In the genomic region with DNA sequence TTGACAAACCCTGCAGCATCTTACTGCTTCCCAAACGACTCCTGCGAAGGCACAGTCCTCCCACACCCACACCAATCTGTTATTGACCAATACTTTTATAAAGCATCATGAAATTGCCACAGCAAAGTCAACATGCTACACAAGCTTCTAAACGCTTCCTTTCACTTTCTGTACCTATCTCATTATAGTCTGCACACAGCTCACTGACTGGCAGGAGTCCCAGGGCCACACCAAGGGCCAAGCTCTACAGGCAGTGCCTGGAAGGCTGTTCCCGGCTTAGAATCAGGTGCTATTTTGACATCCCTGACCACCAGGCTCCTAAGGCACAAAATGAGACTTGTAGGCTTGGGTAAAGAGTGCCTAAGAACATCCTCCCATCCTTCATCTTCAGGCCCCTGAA, we compare ENCODE assay signal across 17 cellular contexts. TPM values are rescaled to one million over a fixed set of nuclear protein-coding genes. Genes with fewer than 3 reads are reported as not detected.
DNase-seq lines count a peak whose midpoint lies in the region; ATAC-seq and TF ChIP-seq lines count a peak whose summit lies in the region.
"Had no signal": no experiment of that assay in that cellular context is flagged by ENCODE, and none has a peak within 500 bp of the region (broad histone marks: within the 10 kb centered on the region; RNA-seq: fewer than 3 reads in every experiment).

No MANE protein-coding gene starts in this region.

- H3K9me2 ChIP-seq in Karpas-422 (replicated peaks; ENCODE audit: insufficient read depth, low read length): no peaks in the 10 kb centered on the region

- no peak overlapping the region for H3K9ac ChIP-seq in Karpas-422 (ENCODE audit: low read length)
- H3K9ac ChIP-seq: BLaER1 had no signal

- ATAC-seq in GM21786 (IDR thresholded peaks at IDR 0.05; ENCODE audit: unreplicated experiment) (peak; percentile 43), body of pancreas (peak; percentile 78), aorta (ENCODE audit: low FRiP score) (no peak)
- ATAC-seq: gastroesophageal sphincter, K562, Panc1 had no signal

- no peaks in the 10 kb centered on the region for H3K27me3 Mint-ChIP-seq in CD4-positive, alpha-beta memory T cell

- no peak overlapping the region for H3K27ac ChIP-seq in CD4-positive, alpha-beta memory T cell (ENCODE audit: low read depth, low read length)
- peak overlapping the region in 1 of 4 donors; percentile 44 for H3K27ac ChIP-seq in body of pancreas
- H3K27ac ChIP-seq in effector memory CD4-positive, alpha-beta T cell (ENCODE audit: insufficient read depth, low read length, poor library complexity, severe bottlenecking): no peak overlapping the region
- no peak overlapping the region for H3K27ac ChIP-seq in Karpas-422 (ENCODE audit: low read length)
- H3K27ac ChIP-seq in aorta (ENCODE audit: low read depth in 1 of 2, low read length in 2 of 2): no peak overlapping the region
- H3K27ac ChIP-seq: BLaER1, gastroesophageal sphincter, vagina had no signal

- 22 to 28% methylated on average over 4 of the region's 4 CpGs for WGBS in body of pancreas, 2 donors
- 61 to 70% methylated on average over 4 of the region's 4 CpGs for WGBS in aorta, 2 donors

- TF ChIP-seq CTCF in body of pancreas (IDR thresholded peaks at IDR 0.05): no peak

- H3K4me3 Mint-ChIP-seq in CD4-positive, alpha-beta memory T cell: peak overlapping the region in 1 of 8 donors; percentile 10

- peaks cover 38 to 77% (median 61%) of the 10 kb centered on the region in 4 donors for H3K4me1 Mint-ChIP-seq in CD4-positive, alpha-beta memory T cell

- no peak overlapping the region for H2AFZ ChIP-seq in Karpas-422 (ENCODE audit: low read length)

- no peaks in the 10 kb centered on the region for H3K27me3 ChIP-seq in CD4-positive, alpha-beta memory T cell (ENCODE audit: insufficient read depth, low read length)
- H3K27me3 ChIP-seq in body of pancreas (no peaks in the 10 kb centered on the region), Karpas-422 (ENCODE audit: low read length) (no peaks in the 10 kb centered on the region), aorta (ENCODE audit: control insufficient read depth in 1 of 2, insufficient read depth in 2 of 2, low read length in 1 of 2) (no peaks in the 10 kb centered on the region)
- H3K27me3 ChIP-seq in effector memory CD4-positive, alpha-beta T cell (replicated peaks; ENCODE audit: control insufficient read depth, insufficient read depth, low read length, poor library complexity, severe bottlenecking): no peaks in the 10 kb centered on the region
- H3K27me3 ChIP-seq: BLaER1, dorsolateral prefrontal cortex, gastroesophageal sphincter, vagina had no signal

- no peaks in the 10 kb centered on the region for H3K9me3 Mint-ChIP-seq in CD4-positive, alpha-beta memory T cell

- H3K4me3 ChIP-seq in CD4-positive, alpha-beta memory T cell (ENCODE audit: low read length in 2 of 2): no peak overlapping the region
- H3K4me3 ChIP-seq in body of pancreas (no peak overlapping the region), Karpas-422 (ENCODE audit: low read length) (no peak overlapping the region), aorta (ENCODE audit: low read length in 2 of 2) (no peak overlapping the region)
- no peak overlapping the region for H3K4me3 ChIP-seq in effector memory CD4-positive, alpha-beta T cell (ENCODE audit: insufficient read depth, low read depth, low read length, poor library complexity, severe bottlenecking)
- H3K4me3 ChIP-seq: BLaER1, dorsolateral prefrontal cortex, gastroesophageal sphincter, K562, vagina had no signal

- peaks cover 43% of the 10 kb centered on the region for H3K79me2 ChIP-seq in Karpas-422 (ENCODE audit: low read length)

- POLR2A ChIA-PET in CD4-positive, alpha-beta memory T cell (lab: Charles Lee; ENCODE audit: partially characterized antibody): no interaction called here

- no peak for DNase-seq in CD4-positive, alpha-beta memory T cell
- peak; percentile 69 to 87 (median 82) for DNase-seq in body of pancreas
- peak; percentile 25 for DNase-seq in midbrain (lab: John Stamatoyannopoulos, UW)
- DNase-seq in NCI-H1417 treated with DMSO at 0.1 percent for 48 hours (lab: John Stamatoyannopoulos, UW): no peak
- DNase-seq in effector memory CD4-positive, alpha-beta T cell: no peak
- DNase-seq in Karpas-422: no peak
- no peak for DNase-seq in aorta
- DNase-seq: activated effector memory CD4-positive, alpha-beta T cell treated with anti-CD3 and anti-CD28 coated beads, Interleukin-2, amount 50 U/mL, for 16 hours; retina had no signal

- intact Hi-C loops in CD4-positive, alpha-beta memory T cell (cut with micrococcal nuclease): loop anchor here (5.0 kb wide), 1 partner anchor 38 kb away; a partner anchor contains a TSS
- intact Hi-C loops in body of pancreas (cut with DNase I): no loop called here
- intact Hi-C loops in aorta (cut with DNase I): no loop called here

- H3K36me3 Mint-ChIP-seq in CD4-positive, alpha-beta memory T cell: peaks cover 39 to 89% of the 10 kb centered on the region in 2 donors

- H3K9me3 ChIP-seq in CD4-positive, alpha-beta memory T cell (ENCODE audit: control insufficient read depth in 1 of 2, low read length in 2 of 2): no peaks in the 10 kb centered on the region
- no peaks in the 10 kb centered on the region for H3K9me3 ChIP-seq in body of pancreas
- no peaks in the 10 kb centered on the region for H3K9me3 ChIP-seq in effector memory CD4-positive, alpha-beta T cell (ENCODE audit: control insufficient read depth, low read length)
- H3K9me3 ChIP-seq in Karpas-422 (ENCODE audit: low read length): no peaks in the 10 kb centered on the region
- H3K9me3 ChIP-seq in aorta (ENCODE audit: control insufficient read depth, low read length): no peaks in the 10 kb centered on the region
- H3K9me3 ChIP-seq: BLaER1, gastroesophageal sphincter, vagina had no signal

- CTCF ChIA-PET in CD4-positive, alpha-beta memory T cell (lab: Charles Lee; ENCODE audit: partially characterized antibody): interaction anchor here (0.9 to 1.4 kb wide), 3 partner anchors 12 to 84 kb away, joined by 3 to 6 read pairs (median 4); no protein-coding TSS in a partner anchor

- H3K27ac Mint-ChIP-seq in CD4-positive, alpha-beta memory T cell: peak overlapping the region in 6 of 7 donors; percentile 7 to 66 (median 58)

- H3K4me2 ChIP-seq in Karpas-422 (ENCODE audit: low read depth, low read length, poor library complexity, severe bottlenecking): no peak overlapping the region
- H3K4me2 ChIP-seq: BLaER1 had no signal

- H4K20me1 ChIP-seq in Karpas-422 (ENCODE audit: insufficient read depth, low read depth, low read length): peaks cover 43% of the 10 kb centered on the region

- TF ChIP-seq POLR2A in body of pancreas (IDR thresholded peaks at IDR 0.05): no peak

- H3K36me3 ChIP-seq in CD4-positive, alpha-beta memory T cell (ENCODE audit: insufficient read depth, low read length): peaks cover 65% of the 10 kb centered on the region
- H3K36me3 ChIP-seq in body of pancreas (replicated peaks in 1 of 2; ENCODE audit: insufficient read depth in 1 of 2, low read depth in 2 of 2) (peaks cover 0 to 15% of the 10 kb centered on the region in 2 donors), Karpas-422 (ENCODE audit: insufficient read depth, low read length) (peaks cover 26% of the 10 kb centered on the region), aorta (ENCODE audit: control insufficient read depth in 1 of 2, insufficient read depth in 2 of 2, low read length in 1 of 2) (peaks cover 3 to 8% of the 10 kb centered on the region in 2 donors)
- peaks cover 51% of the 10 kb centered on the region for H3K36me3 ChIP-seq in effector memory CD4-positive, alpha-beta T cell (ENCODE audit: control insufficient read depth, insufficient read depth, low read length)

- peaks cover 60% of the 10 kb centered on the region for H3K4me1 ChIP-seq in CD4-positive, alpha-beta memory T cell (ENCODE audit: insufficient read depth, low read length)
- H3K4me1 ChIP-seq in body of pancreas: peaks cover 13% of the 10 kb centered on the region
- peaks cover 16% of the 10 kb centered on the region for H3K4me1 ChIP-seq in effector memory CD4-positive, alpha-beta T cell (ENCODE audit: control insufficient read depth, insufficient read depth, low read length, poor library complexity, severe bottlenecking)
- H3K4me1 ChIP-seq in Karpas-422 (ENCODE audit: low read length): peaks cover 28% of the 10 kb centered on the region
- peaks cover 0 to 2% of the 10 kb centered on the region in 2 donors for H3K4me1 ChIP-seq in aorta (ENCODE audit: control insufficient read depth in 1 of 2, insufficient read depth in 2 of 2, low read length in 2 of 2)
- H3K4me1 ChIP-seq: vagina had no signal

RNA-seq across cellular contexts. Expression of a gene that starts 39.5 kb away (rescaled TPM):
- 100 to 1,000 TPM; 194 to 206 TPM for total RNA-seq in CD4-positive, alpha-beta memory T cell
- 10 to 100 TPM in 1 of 2 donors, 1 to 10 TPM in 1; 4.8 to 17.8 TPM for polyA plus RNA-seq in CD4-positive, alpha-beta memory T cell
- total RNA-seq in body of pancreas (10 to 100 TPM; 36.1 to 38.2 TPM), aorta (100 to 1,000 TPM in 1 of 2 donors, 10 to 100 TPM in 1; 93.2 to 110 TPM)
- total RNA-seq in Karpas-422 (2014; rRNA removed; shearing (Covaris generic); ENCODE audit: low replicate concordance): 38.6 and 42.5 TPM in 2 replicates
- polyA plus RNA-seq in aorta: 10 to 100 TPM; 18.0 to 51.5 TPM

RNA-seq across cellular contexts. Expression of a gene that starts 42.1 kb away (rescaled TPM):
- total RNA-seq in CD4-positive, alpha-beta memory T cell: not detected
- polyA plus RNA-seq in CD4-positive, alpha-beta memory T cell: not detected
- total RNA-seq in body of pancreas (not detected), aorta (not detected)
- 0.45 TPM in 1 of 2 replicates, not detected in the other for total RNA-seq in Karpas-422 (2014; rRNA removed; shearing (Covaris generic); ENCODE audit: low replicate concordance)
- not detected for polyA plus RNA-seq in aorta
- total RNA-seq: gastroesophageal sphincter, H4, K562, vagina had no signal
- polyA plus RNA-seq: K562 had no signal

RNA-seq across cellular contexts. Expression of a gene that starts 55.4 kb away (rescaled TPM):
- 10 to 100 TPM; 39.3 to 43.2 TPM for total RNA-seq in CD4-positive, alpha-beta memory T cell
- 10 to 100 TPM; 33.2 to 57.2 TPM for polyA plus RNA-seq in CD4-positive, alpha-beta memory T cell
- total RNA-seq in body of pancreas (10 to 100 TPM; 16.5 to 59.9 TPM), aorta (10 to 100 TPM; 53.4 to 69.0 TPM)
- 48.3 and 64.4 TPM in 2 replicates for total RNA-seq in Karpas-422 (2014; rRNA removed; shearing (Covaris generic); ENCODE audit: low replicate concordance)
- polyA plus RNA-seq in aorta: 100 to 1,000 TPM in 1 of 2 donors, 10 to 100 TPM in 1; 66.8 to 122 TPM

Comparison
In these comparisons a context has a peak if more than half of its experiments do, and no peak if none do; other contexts are left out.
1. DNase-seq: peak in body of pancreas (4 of 4) and midbrain (single experiment); none in CD4-positive, alpha-beta memory T cell (0 of 5), NCI-H1417 treated with DMSO at 0.1 percent for 48 hours (single experiment), effector memory CD4-positive, alpha-beta T cell (0 of 3), Karpas-422 (single experiment) and aorta (0 of 2).